Comparison of ENCODE assay signal across 1 cellular context in the genomic region with DNA sequence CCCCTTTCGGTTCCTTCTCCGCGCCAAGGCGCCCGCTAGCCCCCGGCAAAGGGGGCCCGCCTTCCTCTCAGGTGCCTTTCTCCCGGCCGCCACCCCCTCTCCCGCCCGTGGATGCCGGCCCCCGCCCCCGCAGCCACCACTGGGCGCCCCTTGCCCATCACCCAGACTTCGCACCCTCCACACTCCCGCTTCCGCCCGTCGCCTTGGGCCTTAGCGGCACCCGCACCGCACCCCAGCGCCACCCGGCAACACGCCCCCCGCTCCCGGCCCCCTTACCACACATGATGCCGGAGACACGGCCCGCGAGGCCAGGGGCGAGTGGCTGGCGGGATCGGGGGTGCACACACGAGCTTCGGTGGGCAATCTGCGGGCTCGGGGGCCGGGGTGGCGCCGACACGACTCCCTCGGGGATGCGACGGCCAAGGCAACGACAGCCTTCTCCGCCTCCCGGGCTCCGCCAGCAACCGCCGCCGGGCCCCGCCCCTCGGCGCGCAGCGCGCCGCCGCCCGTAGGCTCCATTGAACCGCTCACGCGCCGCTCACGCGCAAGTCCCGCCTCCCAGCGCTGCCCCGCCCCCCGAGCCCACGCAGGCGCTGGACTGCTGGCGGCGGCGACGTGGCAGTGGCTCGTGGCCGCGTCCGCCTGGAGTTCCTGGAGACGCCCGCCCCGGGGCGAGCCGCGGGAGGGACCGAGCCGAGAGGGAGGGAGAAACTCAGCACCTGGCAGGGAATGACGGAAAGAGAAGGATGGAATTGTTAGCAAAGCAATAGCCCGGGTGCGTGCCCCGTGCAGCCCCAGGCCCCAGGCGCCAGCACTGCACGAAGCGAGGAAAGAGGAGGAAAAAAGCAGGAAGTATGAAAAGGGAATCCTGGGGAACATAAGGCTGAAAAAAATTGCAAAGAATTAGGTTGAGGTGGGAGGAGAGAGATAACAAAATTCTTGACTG.
TF ChIP-seq lines count a peak whose summit lies in the region.

A gene (minus strand): TSS at position 439 of the 946 bp plus-strand sequence. CDS start 156 bp downstream, at position 283.

TF ChIP-seq in K562, 482 proteins besides CTCF, POLR2A, EP300 and RAD21 (continued from another document and continues in another):
- peak; percentile 54 for TF ChIP-seq CHD1 (IDR thresholded peaks at IDR 0.05; ENCODE audit: low read length)
- TF ChIP-seq GTF2E2 (tag; IDR thresholded peaks at IDR 0.05), result peak; percentile 96
- no peak for TF ChIP-seq ZNF175 (CRISPR knock-in tag; IDR thresholded peaks at IDR 0.05; ENCODE audit: low read depth)
- TF ChIP-seq, protein P1, sequence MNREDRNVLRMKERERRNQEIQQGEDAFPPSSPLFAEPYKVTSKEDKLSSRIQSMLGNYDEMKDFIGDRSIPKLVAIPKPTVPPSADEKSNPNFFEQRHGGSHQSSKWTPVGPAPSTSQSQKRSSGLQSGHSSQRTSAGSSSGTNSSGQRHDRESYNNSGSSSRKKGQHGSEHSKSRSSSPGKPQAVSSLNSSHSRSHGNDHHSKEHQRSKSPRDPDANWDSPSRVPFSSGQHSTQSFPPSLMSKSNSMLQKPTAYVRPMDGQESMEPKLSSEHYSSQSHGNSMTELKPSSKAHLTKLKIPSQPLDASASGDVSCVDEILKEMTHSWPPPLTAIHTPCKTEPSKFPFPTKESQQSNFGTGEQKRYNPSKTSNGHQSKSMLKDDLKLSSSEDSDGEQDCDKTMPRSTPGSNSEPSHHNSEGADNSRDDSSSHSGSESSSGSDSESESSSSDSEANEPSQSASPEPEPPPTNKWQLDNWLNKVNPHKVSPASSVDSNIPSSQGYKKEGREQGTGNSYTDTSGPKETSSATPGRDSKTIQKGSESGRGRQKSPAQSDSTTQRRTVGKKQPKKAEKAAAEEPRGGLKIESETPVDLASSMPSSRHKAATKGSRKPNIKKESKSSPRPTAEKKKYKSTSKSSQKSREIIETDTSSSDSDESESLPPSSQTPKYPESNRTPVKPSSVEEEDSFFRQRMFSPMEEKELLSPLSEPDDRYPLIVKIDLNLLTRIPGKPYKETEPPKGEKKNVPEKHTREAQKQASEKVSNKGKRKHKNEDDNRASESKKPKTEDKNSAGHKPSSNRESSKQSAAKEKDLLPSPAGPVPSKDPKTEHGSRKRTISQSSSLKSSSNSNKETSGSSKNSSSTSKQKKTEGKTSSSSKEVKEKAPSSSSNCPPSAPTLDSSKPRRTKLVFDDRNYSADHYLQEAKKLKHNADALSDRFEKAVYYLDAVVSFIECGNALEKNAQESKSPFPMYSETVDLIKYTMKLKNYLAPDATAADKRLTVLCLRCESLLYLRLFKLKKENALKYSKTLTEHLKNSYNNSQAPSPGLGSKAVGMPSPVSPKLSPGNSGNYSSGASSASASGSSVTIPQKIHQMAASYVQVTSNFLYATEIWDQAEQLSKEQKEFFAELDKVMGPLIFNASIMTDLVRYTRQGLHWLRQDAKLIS (CRISPR knock-in tag; IDR thresholded peaks at IDR 0.05), result peak; percentile 55; the same call in 1 of the 2 replicates
- TF ChIP-seq CBX1 (IDR thresholded peaks at IDR 0.05; ENCODE audit: low read depth), result no peak; the same call in none of the 2 replicates
- TF ChIP-seq BRD9 (IDR thresholded peaks at IDR 0.05; ENCODE audit: low read depth, partially characterized antibody), result peak; percentile 57
- peak; percentile 94 for TF ChIP-seq MYC (IDR thresholded peaks at IDR 0.05; ENCODE audit: low read depth, low read length)
- no peak for TF ChIP-seq MYC (CRISPR knock-in tag; IDR thresholded peaks at IDR 0.05; ENCODE audit: borderline replicate concordance, low read depth)
- TF ChIP-seq SMARCE1 (IDR thresholded peaks at IDR 0.05), result peak; percentile 38; the same call in 1 of the 2 replicates
- TF ChIP-seq, protein P2, sequence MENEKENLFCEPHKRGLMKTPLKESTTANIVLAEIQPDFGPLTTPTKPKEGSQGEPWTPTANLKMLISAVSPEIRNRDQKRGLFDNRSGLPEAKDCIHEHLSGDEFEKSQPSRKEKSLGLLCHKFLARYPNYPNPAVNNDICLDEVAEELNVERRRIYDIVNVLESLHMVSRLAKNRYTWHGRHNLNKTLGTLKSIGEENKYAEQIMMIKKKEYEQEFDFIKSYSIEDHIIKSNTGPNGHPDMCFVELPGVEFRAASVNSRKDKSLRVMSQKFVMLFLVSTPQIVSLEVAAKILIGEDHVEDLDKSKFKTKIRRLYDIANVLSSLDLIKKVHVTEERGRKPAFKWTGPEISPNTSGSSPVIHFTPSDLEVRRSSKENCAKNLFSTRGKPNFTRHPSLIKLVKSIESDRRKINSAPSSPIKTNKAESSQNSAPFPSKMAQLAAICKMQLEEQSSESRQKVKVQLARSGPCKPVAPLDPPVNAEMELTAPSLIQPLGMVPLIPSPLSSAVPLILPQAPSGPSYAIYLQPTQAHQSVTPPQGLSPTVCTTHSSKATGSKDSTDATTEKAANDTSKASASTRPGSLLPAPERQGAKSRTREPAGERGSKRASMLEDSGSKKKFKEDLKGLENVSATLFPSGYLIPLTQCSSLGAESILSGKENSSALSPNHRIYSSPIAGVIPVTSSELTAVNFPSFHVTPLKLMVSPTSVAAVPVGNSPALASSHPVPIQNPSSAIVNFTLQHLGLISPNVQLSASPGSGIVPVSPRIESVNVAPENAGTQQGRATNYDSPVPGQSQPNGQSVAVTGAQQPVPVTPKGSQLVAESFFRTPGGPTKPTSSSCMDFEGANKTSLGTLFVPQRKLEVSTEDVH (IDR thresholded peaks at IDR 0.05; ENCODE audit: low read depth, partially characterized antibody), result no peak
- peak; percentile 73 for TF ChIP-seq SMAD4 (CRISPR knock-in tag; conservative IDR thresholded peaks at IDR 0.05)
- TF ChIP-seq, protein P3, sequence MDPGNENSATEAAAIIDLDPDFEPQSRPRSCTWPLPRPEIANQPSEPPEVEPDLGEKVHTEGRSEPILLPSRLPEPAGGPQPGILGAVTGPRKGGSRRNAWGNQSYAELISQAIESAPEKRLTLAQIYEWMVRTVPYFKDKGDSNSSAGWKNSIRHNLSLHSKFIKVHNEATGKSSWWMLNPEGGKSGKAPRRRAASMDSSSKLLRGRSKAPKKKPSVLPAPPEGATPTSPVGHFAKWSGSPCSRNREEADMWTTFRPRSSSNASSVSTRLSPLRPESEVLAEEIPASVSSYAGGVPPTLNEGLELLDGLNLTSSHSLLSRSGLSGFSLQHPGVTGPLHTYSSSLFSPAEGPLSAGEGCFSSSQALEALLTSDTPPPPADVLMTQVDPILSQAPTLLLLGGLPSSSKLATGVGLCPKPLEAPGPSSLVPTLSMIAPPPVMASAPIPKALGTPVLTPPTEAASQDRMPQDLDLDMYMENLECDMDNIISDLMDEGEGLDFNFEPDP (CRISPR knock-in tag; IDR thresholded peaks at IDR 0.05), result no peak
- TF ChIP-seq PML (IDR thresholded peaks at IDR 0.05; ENCODE audit: low read length), result peak; percentile 72; the same call in 1 of the 2 replicates
- TF ChIP-seq NR4A1 (CRISPR knock-in tag; IDR thresholded peaks at IDR 0.05), result no peak
- TF ChIP-seq NR4A1 (tag; IDR thresholded peaks at IDR 0.05), result no peak
- TF ChIP-seq CCNT2 (IDR thresholded peaks at IDR 0.05; ENCODE audit: borderline replicate concordance, extremely low read depth, insufficient read length, low read depth, low read length), result peak; percentile 81
- peak; percentile 57; the same call in 1 of the 2 replicates for TF ChIP-seq E2F3 (CRISPR knock-in tag; IDR thresholded peaks at IDR 0.05)
- TF ChIP-seq GTF2F1 (IDR thresholded peaks at IDR 0.05; ENCODE audit: low read depth, low read length), result 0 out of 2 replicates have a peak, but pooled peaks have one; percentile 50
- peak; percentile 97 for TF ChIP-seq EP400 (IDR thresholded peaks at IDR 0.05)
- TF ChIP-seq, protein P4, sequence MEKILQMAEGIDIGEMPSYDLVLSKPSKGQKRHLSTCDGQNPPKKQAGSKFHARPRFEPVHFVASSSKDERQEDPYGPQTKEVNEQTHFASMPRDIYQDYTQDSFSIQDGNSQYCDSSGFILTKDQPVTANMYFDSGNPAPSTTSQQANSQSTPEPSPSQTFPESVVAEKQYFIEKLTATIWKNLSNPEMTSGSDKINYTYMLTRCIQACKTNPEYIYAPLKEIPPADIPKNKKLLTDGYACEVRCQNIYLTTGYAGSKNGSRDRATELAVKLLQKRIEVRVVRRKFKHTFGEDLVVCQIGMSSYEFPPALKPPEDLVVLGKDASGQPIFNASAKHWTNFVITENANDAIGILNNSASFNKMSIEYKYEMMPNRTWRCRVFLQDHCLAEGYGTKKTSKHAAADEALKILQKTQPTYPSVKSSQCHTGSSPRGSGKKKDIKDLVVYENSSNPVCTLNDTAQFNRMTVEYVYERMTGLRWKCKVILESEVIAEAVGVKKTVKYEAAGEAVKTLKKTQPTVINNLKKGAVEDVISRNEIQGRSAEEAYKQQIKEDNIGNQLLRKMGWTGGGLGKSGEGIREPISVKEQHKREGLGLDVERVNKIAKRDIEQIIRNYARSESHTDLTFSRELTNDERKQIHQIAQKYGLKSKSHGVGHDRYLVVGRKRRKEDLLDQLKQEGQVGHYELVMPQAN (IDR thresholded peaks at IDR 0.05; ENCODE audit: borderline replicate concordance), result peak; percentile 66
- TF ChIP-seq, protein P5, sequence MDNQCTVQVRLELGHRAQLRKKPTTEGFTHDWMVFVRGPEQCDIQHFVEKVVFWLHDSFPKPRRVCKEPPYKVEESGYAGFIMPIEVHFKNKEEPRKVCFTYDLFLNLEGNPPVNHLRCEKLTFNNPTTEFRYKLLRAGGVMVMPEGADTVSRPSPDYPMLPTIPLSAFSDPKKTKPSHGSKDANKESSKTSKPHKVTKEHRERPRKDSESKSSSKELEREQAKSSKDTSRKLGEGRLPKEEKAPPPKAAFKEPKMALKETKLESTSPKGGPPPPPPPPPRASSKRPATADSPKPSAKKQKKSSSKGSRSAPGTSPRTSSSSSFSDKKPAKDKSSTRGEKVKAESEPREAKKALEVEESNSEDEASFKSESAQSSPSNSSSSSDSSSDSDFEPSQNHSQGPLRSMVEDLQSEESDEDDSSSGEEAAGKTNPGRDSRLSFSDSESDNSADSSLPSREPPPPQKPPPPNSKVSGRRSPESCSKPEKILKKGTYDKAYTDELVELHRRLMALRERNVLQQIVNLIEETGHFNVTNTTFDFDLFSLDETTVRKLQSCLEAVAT (IDR thresholded peaks at IDR 0.05), result peak; percentile 71 to 84; a peak in 3 of 4 replicates
- 0 out of 2 replicates have a peak, but pooled peaks have one; percentile 13 for TF ChIP-seq NCOR1 (IDR thresholded peaks at IDR 0.05)
- peak; percentile 89 for TF ChIP-seq BHLHE40 (IDR thresholded peaks at IDR 0.05; ENCODE audit: low read length)
- TF ChIP-seq MAZ (CRISPR knock-in tag; conservative IDR thresholded peaks at IDR 0.05 in 1 of 2, IDR thresholded peaks at IDR 0.05 in 1 of 2), result peak; percentile 65 to 86
- TF ChIP-seq, protein P6, sequence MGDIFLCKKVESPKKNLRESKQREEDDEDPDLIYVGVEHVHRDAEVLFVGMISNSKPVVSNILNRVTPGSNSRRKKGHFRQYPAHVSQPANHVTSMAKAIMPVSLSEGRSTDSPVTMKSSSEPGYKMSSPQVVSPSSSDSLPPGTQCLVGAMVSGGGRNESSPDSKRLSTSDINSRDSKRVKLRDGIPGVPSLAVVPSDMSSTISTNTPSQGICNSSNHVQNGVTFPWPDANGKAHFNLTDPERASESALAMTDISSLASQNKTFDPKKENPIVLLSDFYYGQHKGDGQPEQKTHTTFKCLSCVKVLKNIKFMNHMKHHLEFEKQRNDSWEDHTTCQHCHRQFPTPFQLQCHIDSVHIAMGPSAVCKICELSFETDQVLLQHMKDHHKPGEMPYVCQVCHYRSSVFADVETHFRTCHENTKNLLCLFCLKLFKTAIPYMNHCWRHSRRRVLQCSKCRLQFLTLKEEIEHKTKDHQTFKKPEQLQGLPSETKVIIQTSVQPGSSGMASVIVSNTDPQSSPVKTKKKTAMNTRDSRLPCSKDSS (IDR thresholded peaks at IDR 0.05; ENCODE audit: low read depth, partially characterized antibody), result no peak
- TF ChIP-seq, protein P7, sequence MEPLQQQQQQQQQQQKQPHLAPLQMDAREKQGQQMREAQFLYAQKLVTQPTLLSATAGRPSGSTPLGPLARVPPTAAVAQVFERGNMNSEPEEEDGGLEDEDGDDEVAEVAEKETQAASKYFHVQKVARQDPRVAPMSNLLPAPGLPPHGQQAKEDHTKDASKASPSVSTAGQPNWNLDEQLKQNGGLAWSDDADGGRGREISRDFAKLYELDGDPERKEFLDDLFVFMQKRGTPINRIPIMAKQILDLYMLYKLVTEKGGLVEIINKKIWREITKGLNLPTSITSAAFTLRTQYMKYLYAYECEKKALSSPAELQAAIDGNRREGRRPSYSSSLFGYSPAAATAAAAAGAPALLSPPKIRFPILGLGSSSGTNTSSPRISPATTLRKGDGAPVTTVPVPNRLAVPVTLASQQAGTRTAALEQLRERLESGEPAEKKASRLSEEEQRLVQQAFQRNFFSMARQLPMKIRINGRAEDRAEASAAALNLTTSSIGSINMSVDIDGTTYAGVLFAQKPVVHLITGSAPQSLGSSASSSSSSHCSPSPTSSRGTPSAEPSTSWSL (CRISPR knock-in tag; IDR thresholded peaks at IDR 0.05; ENCODE audit: borderline replicate concordance), result no peak
- TF ChIP-seq ESRRA (IDR thresholded peaks at IDR 0.05; ENCODE audit: borderline replicate concordance, low read depth), result peak; percentile 52
- no peak for TF ChIP-seq ZNF316 (IDR thresholded peaks at IDR 0.05)
- TF ChIP-seq ILF3 (IDR thresholded peaks at IDR 0.05; ENCODE audit: borderline replicate concordance), result peak; percentile 88; the same call in 1 of the 2 replicates
- peak; percentile 96 for TF ChIP-seq NRF1 (conservative IDR thresholded peaks at IDR 0.05 in 1 of 2, IDR thresholded peaks at IDR 0.05 in 1 of 2)
- 0 out of 2 replicates have a peak, but pooled peaks have one; percentile 61 for TF ChIP-seq ZBTB7A (IDR thresholded peaks at IDR 0.05; ENCODE audit: borderline replicate concordance, control insufficient read depth, low read depth, low read length)
- TF ChIP-seq YY1 (IDR thresholded peaks at IDR 0.05; ENCODE audit: borderline replicate concordance in 1 of 3, control insufficient read depth in 1 of 3, extremely low read depth in 1 of 3, insufficient read depth in 3 of 3, insufficient read length in 1 of 3, insufficient replicate concordance in 2 of 3, low read depth in 1 of 3, low read length in 2 of 3), result peak in 2 of 3 experiments; percentile 64 to 70
- no peak for TF ChIP-seq ZNF140 (CRISPR knock-in tag; IDR thresholded peaks at IDR 0.05)
- TF ChIP-seq, protein P8, sequence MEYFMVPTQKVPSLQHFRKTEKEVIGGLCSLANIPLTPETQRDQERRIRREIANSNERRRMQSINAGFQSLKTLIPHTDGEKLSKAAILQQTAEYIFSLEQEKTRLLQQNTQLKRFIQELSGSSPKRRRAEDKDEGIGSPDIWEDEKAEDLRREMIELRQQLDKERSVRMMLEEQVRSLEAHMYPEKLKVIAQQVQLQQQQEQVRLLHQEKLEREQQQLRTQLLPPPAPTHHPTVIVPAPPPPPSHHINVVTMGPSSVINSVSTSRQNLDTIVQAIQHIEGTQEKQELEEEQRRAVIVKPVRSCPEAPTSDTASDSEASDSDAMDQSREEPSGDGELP (CRISPR knock-in tag; IDR thresholded peaks at IDR 0.05; ENCODE audit: borderline replicate concordance), result peak; percentile 51
- peak; percentile 79 for TF ChIP-seq NFYB (IDR thresholded peaks at IDR 0.05; ENCODE audit: extremely low read depth, insufficient read length)
- peak; percentile 87 for TF ChIP-seq ZFX (CRISPR knock-in tag; IDR thresholded peaks at IDR 0.05)
- TF ChIP-seq, protein P9, sequence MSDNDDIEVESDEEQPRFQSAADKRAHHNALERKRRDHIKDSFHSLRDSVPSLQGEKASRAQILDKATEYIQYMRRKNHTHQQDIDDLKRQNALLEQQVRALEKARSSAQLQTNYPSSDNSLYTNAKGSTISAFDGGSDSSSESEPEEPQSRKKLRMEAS (CRISPR knock-in tag; IDR thresholded peaks at IDR 0.05), result peak; percentile 73
- peak; percentile 97 for TF ChIP-seq CXXC5 (CRISPR knock-in tag; IDR thresholded peaks at IDR 0.05)
- TF ChIP-seq XRCC5 (IDR thresholded peaks at IDR 0.05; ENCODE audit: low read depth, low read length), result no peak
- TF ChIP-seq ZNF551 (CRISPR knock-in tag; IDR thresholded peaks at IDR 0.05), result no peak
- peak; percentile 50; the same call in 1 of the 2 replicates for TF ChIP-seq POLR2H (tag; IDR thresholded peaks at IDR 0.05; ENCODE audit: low read depth)
- no peak for TF ChIP-seq ATF1 (CRISPR knock-in tag; IDR thresholded peaks at IDR 0.05)
- peak; percentile 87 for TF ChIP-seq ATF1 (tag; IDR thresholded peaks at IDR 0.05)
